Comparison of ENCODE assay signal across 22 cellular contexts in the genomic region with DNA sequence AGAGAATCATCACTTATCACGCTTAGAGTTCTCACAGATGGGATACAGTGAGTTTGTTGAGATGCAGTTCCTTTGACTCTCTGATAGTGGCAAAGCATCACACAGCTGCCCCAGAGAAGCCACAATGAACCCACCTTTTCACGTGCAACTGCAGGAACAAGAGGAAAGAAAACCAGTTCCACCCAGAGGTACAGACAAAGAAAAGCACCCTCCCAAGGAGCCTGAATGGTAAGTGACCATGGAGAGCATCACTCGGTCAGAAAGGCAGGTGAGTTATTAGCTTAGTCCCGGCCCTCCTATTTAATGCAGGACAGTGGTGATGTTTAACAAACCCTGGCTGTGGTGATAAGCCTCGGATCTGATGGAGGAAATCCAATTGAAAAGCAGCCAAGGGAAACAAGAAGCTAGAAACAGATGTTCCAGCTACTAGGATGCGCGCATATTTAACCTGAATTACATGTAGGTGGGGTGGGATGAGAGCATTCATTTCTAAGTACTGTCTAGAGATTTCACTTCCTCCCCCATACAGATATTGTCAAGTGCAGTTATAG.
DNase-seq lines count a peak whose midpoint lies in the region; ATAC-seq, FAIRE-seq and TF ChIP-seq lines count a peak whose summit lies in the region.
"Had no signal": no experiment of that assay in that cellular context is flagged by ENCODE, and none has a peak within 500 bp of the region (broad histone marks: within the 10 kb centered on the region; RNA-seq: fewer than 3 reads in every experiment).

No MANE protein-coding gene starts in this region.

- ATAC-seq in GM19395 (IDR thresholded peaks at IDR 0.05; ENCODE audit: unreplicated experiment), result no peak
- ATAC-seq in GM19035 (IDR thresholded peaks at IDR 0.05; ENCODE audit: unreplicated experiment), result no peak
- ATAC-seq: PC-3, psoas muscle had no signal

- TF ChIP-seq CTCF in VCaP (conservative IDR thresholded peaks at IDR 0.05), result no peak

- FAIRE-seq in GM12891 (lab: Jason Lieb, UNC), result no peak

- H3K27ac ChIP-seq in VCaP, result peak overlapping the region; percentile 49
- H3K27ac ChIP-seq: C4-2B, neutrophil, psoas muscle, stomach, transverse colon had no signal

- DNase-seq in GM12891 (ENCODE audit: insufficient read length, low spot score) (no peak), NCI-H2171 (lab: John Stamatoyannopoulos, UW) (peak; percentile 21), glomerular visceral epithelial cell (ENCODE audit: extremely low spot score) (peak; percentile 25), anterior cingulate cortex (lab: John Stamatoyannopoulos, UW) (no peak), inferior parietal cortex (ENCODE audit: extremely low spot score) (no peak)
- DNase-seq: activated CD4-positive, alpha-beta memory T cell treated with anti-CD3 and anti-CD28 coated beads, Interleukin-2, amount 10 ng/mL, durations not matched to agents 7 days and 5 days; activated CD4-positive, CD25-positive, alpha-beta regulatory T cell; amygdala; central memory CD4-positive, alpha-beta T cell; GF-D8; NCI-H774; PC-3; psoas muscle; SHP77 treated with DMSO at 0.1 percent for 48 hours; stimulated activated CD4-positive, alpha-beta T cell treated with anti-CD3 and anti-CD28 coated beads, Interleukin-4, amount 100 ng/mL, for 1 hour; stomach; transverse colon had no signal

- no peak for TF ChIP-seq POLR2A in GM12891 (IDR thresholded peaks at IDR 0.05; ENCODE audit: low read depth, low read length)

TF ChIP-seq in GM12891, 5 proteins besides CTCF, POLR2A, EP300 and RAD21:
- TF ChIP-seq TAF1 (IDR thresholded peaks at IDR 0.05; ENCODE audit: low read depth, low read length) (no peak), SPI1 (IDR thresholded peaks at IDR 0.05; ENCODE audit: low read depth, low read length) (peak; percentile 62)

Comparison
In these comparisons a context has a peak if more than half of its experiments do, and no peak if none do; other contexts are left out.
1. DNase-seq: peak in NCI-H2171 (single experiment) and glomerular visceral epithelial cell (single experiment); none in GM12891 (single experiment), anterior cingulate cortex (0 of 58) and inferior parietal cortex (single experiment).